23 cellular contexts compared by ENCODE assay signal in the genomic region with DNA sequence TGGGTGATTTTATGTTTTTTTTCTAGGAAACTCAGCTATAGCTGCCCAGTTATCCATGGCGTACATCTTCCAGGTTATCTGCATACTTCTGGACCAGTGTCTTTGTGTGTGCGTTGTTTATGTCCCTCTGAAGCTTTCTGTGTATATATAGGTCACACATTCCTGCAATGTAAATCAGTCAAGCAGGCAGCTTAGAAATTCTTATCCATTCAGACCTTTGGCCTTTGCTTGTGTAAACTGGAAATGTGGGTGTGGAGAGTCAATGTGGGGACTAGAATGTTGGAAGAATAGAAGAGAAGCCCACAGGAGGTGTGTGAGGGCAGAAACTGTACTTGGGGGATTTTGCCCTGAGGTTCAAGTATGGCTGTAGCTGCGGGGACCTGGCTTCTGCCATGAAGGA. TPM values are rescaled to one million over a fixed set of nuclear protein-coding genes. Genes with fewer than 3 reads are reported as not detected.
"Had no signal": no experiment of that assay in that cellular context is flagged by ENCODE, and none has a peak within 500 bp of the region (broad histone marks: within the 10 kb centered on the region; RNA-seq: fewer than 3 reads in every experiment).

No MANE protein-coding gene starts in this region.

- H3K4me3 Mint-ChIP-seq: activated naive CD4-positive, alpha-beta T cell treated with anti-CD3 and anti-CD28 coated beads, Interleukin-2, amount 10 ng/mL, durations not matched to agents 7 days and 5 days; activated naive CD8-positive, alpha-beta T cell treated with anti-CD3 and anti-CD28 coated beads, Interleukin-2, amount 50 U/mL, for 24 hours; brain; central memory CD8-positive, alpha-beta T cell; stimulated activated naive CD8-positive, alpha-beta T cell treated with anti-CD3 and anti-CD28 coated beads, Interleukin-15, Interleukin-2, amounts not matched to agents 100 ng/mL and 50 ng/mL, for 24 hours had no signal

- H3K27me3 Mint-ChIP-seq: central memory CD8-positive, alpha-beta T cell had no signal

- H3K36me3 ChIP-seq: gastrocnemius medialis, heart left ventricle, right atrium auricular region, suprapubic skin, upper lobe of left lung had no signal

- H3K27me3 ChIP-seq: right atrium auricular region, suprapubic skin, upper lobe of left lung had no signal

- H3K9me3 Mint-ChIP-seq: activated naive CD4-positive, alpha-beta T cell treated with anti-CD3 and anti-CD28 coated beads, Interleukin-2, amount 10 ng/mL, durations not matched to agents 7 days and 5 days; activated naive CD8-positive, alpha-beta T cell treated with anti-CD3 and anti-CD28 coated beads, Interleukin-2, amount 50 U/mL, for 24 hours; central memory CD8-positive, alpha-beta T cell had no signal

- DNase-seq: activated CD4-positive, alpha-beta T cell treated with anti-CD3 and anti-CD28 coated beads, Interleukin-2, amount 50 U/mL, for 1 hour; activated CD4-positive, CD25-positive, alpha-beta regulatory T cell treated with anti-CD3 and anti-CD28 coated beads, Interleukin-2, amount 50 U/mL, for 72 hours; activated CD8-positive, alpha-beta memory T cell treated with anti-CD3 and anti-CD28 coated beads, Interleukin-2, amount 50 U/mL, for 4 hours; activated effector memory CD4-positive, alpha-beta T cell treated with Interleukin-2 at 50 U/mL for 16 hours; activated naive CD4-positive, alpha-beta T cell treated with anti-CD3 and anti-CD28 coated beads, Interleukin-2, amount 10 ng/mL, durations not matched to agents 7 days and 5 days; activated naive CD8-positive, alpha-beta T cell treated with anti-CD3 and anti-CD28 coated beads, Interleukin-2, amount 50 U/mL, for 24 hours; activated T-cell treated with anti-CD3 and anti-CD28 coated beads, Interleukin-2, amount 50 U/mL, for 48 hours; anterior cingulate cortex; erythroblast; gastrocnemius medialis; heart left ventricle; mesenchymal stem cell; occipital lobe; upper lobe of left lung had no signal

- H3K4me1 Mint-ChIP-seq: activated naive CD4-positive, alpha-beta T cell treated with anti-CD3 and anti-CD28 coated beads, Interleukin-2, amount 10 ng/mL, durations not matched to agents 7 days and 5 days; activated naive CD8-positive, alpha-beta T cell treated with anti-CD3 and anti-CD28 coated beads, Interleukin-2, amount 50 U/mL, for 24 hours; central memory CD8-positive, alpha-beta T cell had no signal

- H3K27ac Mint-ChIP-seq: activated naive CD4-positive, alpha-beta T cell treated with anti-CD3 and anti-CD28 coated beads, Interleukin-2, amount 10 ng/mL, durations not matched to agents 7 days and 5 days; activated naive CD8-positive, alpha-beta T cell treated with anti-CD3 and anti-CD28 coated beads, Interleukin-2, amount 50 U/mL, for 24 hours; brain; stimulated activated naive CD8-positive, alpha-beta T cell treated with anti-CD3 and anti-CD28 coated beads, Interleukin-15, Interleukin-2, amounts not matched to agents 100 ng/mL and 50 ng/mL, for 24 hours had no signal

- H3K36me3 Mint-ChIP-seq: activated naive CD4-positive, alpha-beta T cell treated with anti-CD3 and anti-CD28 coated beads, Interleukin-2, amount 10 ng/mL, durations not matched to agents 7 days and 5 days; brain had no signal

- ATAC-seq: activated naive CD8-positive, alpha-beta T cell treated with anti-CD3 and anti-CD28 coated beads, Interleukin-2, amount 50 U/mL, for 24 hours; gastrocnemius medialis; heart left ventricle had no signal

- H3K4me3 ChIP-seq: coronary artery, gastrocnemius medialis, heart left ventricle, right atrium auricular region, suprapubic skin, upper lobe of left lung had no signal

RNA-seq across cellular contexts. Expression of gene BARX2, which starts 51.7 kb away (rescaled TPM):
- total RNA-seq: kidney epithelial cell, posterior vena cava, skeletal muscle tissue had no signal
